In the genomic region with DNA sequence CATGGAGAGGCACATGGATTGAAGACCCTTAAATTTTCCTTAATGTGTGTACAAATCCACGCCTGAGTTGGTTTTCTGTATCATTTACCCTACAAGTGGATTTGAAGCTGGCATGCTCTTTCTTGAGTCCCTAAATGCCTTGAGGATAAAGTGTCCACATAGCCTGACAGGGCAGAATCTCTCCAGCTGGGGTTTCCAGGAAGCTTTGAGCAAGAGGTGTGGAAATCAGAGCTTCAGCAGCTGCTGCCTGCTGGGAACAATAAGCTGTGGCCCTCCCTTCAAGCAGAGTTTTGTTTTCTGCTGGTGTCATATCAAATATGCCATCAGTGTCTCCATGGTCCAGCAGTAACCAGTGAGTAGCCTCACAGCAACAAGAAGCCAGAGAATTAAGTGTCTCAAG, we compare ENCODE assay signal across 26 cellular contexts.
"Had no signal": no experiment of that assay in that cellular context is flagged by ENCODE, and none has a peak within 500 bp of the region (broad histone marks: within the 10 kb centered on the region; RNA-seq: fewer than 3 reads in every experiment).

No MANE protein-coding gene starts in this region.

- H3K9me3 ChIP-seq: left lung, right lobe of liver, stomach, transverse colon, uterus had no signal

- H3K9me3 Mint-ChIP-seq: activated CD4-positive, alpha-beta T cell treated with anti-CD3 and anti-CD28 coated beads, Interleukin-2, amount 10 ng/mL, durations not matched to agents 24 days and 14 days; activated T-helper 1 cell treated with anti-CD3 and anti-CD28 coated beads, Interleukin-12 subunit alpha, Interleukin-12 subunit beta, Interleukin-2, Interleukin-4 antibody, amounts not matched to agents 30 ng/mL and 10 ng/mL and 1 ng/mL, durations not matched to agents 14 hours and 24 hours and 36 hours; brain; dendritic cell treated with granulocyte-macrophage colony-stimulating factor and Interleukin-4, amounts not matched to agents 40 ng/mL and 50 ng/mL, for 4 days; stimulated activated memory B cell treated with anti-CD40 and anti-IgM and Interleukin-4, amounts not matched to agents 10 μg/mL and 1 μg/mL and 100 μg/mL, for 72 hours had no signal

- H3K4me3 ChIP-seq: left lung, lung, right lobe of liver, smooth muscle cell, stomach, transverse colon, uterus had no signal

- H3K36me3 Mint-ChIP-seq: brain; immature natural killer cell; naive B cell; stimulated activated memory B cell treated with anti-CD40 and anti-IgM and Interleukin-4, amounts not matched to agents 10 μg/mL and 1 μg/mL and 100 μg/mL, for 72 hours had no signal

- H3K4me1 Mint-ChIP-seq: activated CD4-positive, alpha-beta T cell treated with anti-CD3 and anti-CD28 coated beads, Interleukin-2, amount 10 ng/mL, durations not matched to agents 24 days and 14 days; immature natural killer cell had no signal

- H3K4me3 Mint-ChIP-seq: activated CD4-positive, alpha-beta T cell treated with anti-CD3 and anti-CD28 coated beads, Interleukin-2, amount 10 ng/mL, durations not matched to agents 24 days and 14 days; activated CD8-positive, alpha-beta T cell treated with anti-CD3 and anti-CD28 coated beads, Interleukin-2, amount 10 ng/mL, durations not matched to agents 7 days and 5 days; activated T-helper 1 cell treated with anti-CD3 and anti-CD28 coated beads, Interleukin-12 subunit alpha, Interleukin-12 subunit beta, Interleukin-2, Interleukin-4 antibody, amounts not matched to agents 30 ng/mL and 10 ng/mL and 1 ng/mL, durations not matched to agents 14 hours and 24 hours and 36 hours; brain; dendritic cell treated with granulocyte-macrophage colony-stimulating factor and Interleukin-4, amounts not matched to agents 40 ng/mL and 50 ng/mL, for 4 days; immature natural killer cell; stimulated activated memory B cell treated with anti-CD40 and anti-IgM and Interleukin-4, amounts not matched to agents 10 μg/mL and 1 μg/mL and 100 μg/mL, for 72 hours had no signal

- H3K4me1 ChIP-seq: left lung, right lobe of liver, stomach, transverse colon, uterus had no signal

- ATAC-seq: activated CD4-positive, CD25-positive, alpha-beta regulatory T cell treated with anti-CD3 and anti-CD28 coated beads, Interleukin-2, amount 50 U/mL, for 24 hours; activated CD8-positive, alpha-beta T cell treated with anti-CD3 and anti-CD28 coated beads, Interleukin-2, amount 10 ng/mL, durations not matched to agents 7 days and 5 days; left lung; right lobe of liver; stimulated activated memory B cell treated with anti-CD40 and anti-IgM and Interleukin-4, amounts not matched to agents 10 μg/mL and 1 μg/mL and 100 μg/mL, for 72 hours had no signal

- H3K27me3 Mint-ChIP-seq: activated CD4-positive, alpha-beta T cell treated with anti-CD3 and anti-CD28 coated beads, Interleukin-2, amount 10 ng/mL, durations not matched to agents 24 days and 14 days; brain; dendritic cell treated with granulocyte-macrophage colony-stimulating factor and Interleukin-4, amounts not matched to agents 40 ng/mL and 50 ng/mL, for 4 days had no signal

- DNase-seq: activated CD4-positive, alpha-beta T cell treated with anti-CD3 and anti-CD28 coated beads, Interleukin-2, amount 10 ng/mL, durations not matched to agents 24 days and 14 days; activated CD8-positive, alpha-beta T cell treated with anti-CD3 and anti-CD28 coated beads, Interleukin-2, amount 10 ng/mL, durations not matched to agents 7 days and 5 days; activated gamma-delta T cell; activated naive CD4-positive, alpha-beta T cell treated with anti-CD3 and anti-CD28 coated beads, Interleukin-2, amount 50 U/mL, for 16 hours; aorta; caudate nucleus; effector CD4-positive, alpha-beta T cell; foreskin melanocyte; immature natural killer cell; left lung; naive B cell; nucleus accumbens; posterior cingulate gyrus; right lobe of liver; stimulated activated CD4-positive, alpha-beta T cell treated with anti-CD3 and anti-CD28 coated beads, Interleukin-15, amount 100 ng/mL, for 24 hours; stomach; transverse colon; uterus had no signal

- H3K27ac ChIP-seq: left lung, right lobe of liver, stomach, transverse colon, uterus, VCaP had no signal

- H3K4me2 ChIP-seq: smooth muscle cell had no signal

- H3K27me3 ChIP-seq: left lung, right lobe of liver, stomach, transverse colon, uterus had no signal

- H3K36me3 ChIP-seq: left lung, right lobe of liver, stomach, transverse colon, uterus had no signal

- H3K27ac Mint-ChIP-seq: activated CD4-positive, alpha-beta T cell treated with anti-CD3 and anti-CD28 coated beads, Interleukin-2, amount 10 ng/mL, durations not matched to agents 24 days and 14 days; activated CD8-positive, alpha-beta T cell treated with anti-CD3 and anti-CD28 coated beads, Interleukin-2, amount 10 ng/mL, durations not matched to agents 7 days and 5 days; activated T-helper 1 cell treated with anti-CD3 and anti-CD28 coated beads, Interleukin-12 subunit alpha, Interleukin-12 subunit beta, Interleukin-2, Interleukin-4 antibody, amounts not matched to agents 30 ng/mL and 10 ng/mL and 1 ng/mL, durations not matched to agents 14 hours and 24 hours and 36 hours; brain; dendritic cell treated with granulocyte-macrophage colony-stimulating factor and Interleukin-4, amounts not matched to agents 40 ng/mL and 50 ng/mL, for 4 days; immature natural killer cell; stimulated activated memory B cell treated with anti-CD40 and anti-IgM and Interleukin-4, amounts not matched to agents 10 μg/mL and 1 μg/mL and 100 μg/mL, for 72 hours had no signal
